Comparison of ENCODE assay signal across 8 cellular contexts in the genomic region with DNA sequence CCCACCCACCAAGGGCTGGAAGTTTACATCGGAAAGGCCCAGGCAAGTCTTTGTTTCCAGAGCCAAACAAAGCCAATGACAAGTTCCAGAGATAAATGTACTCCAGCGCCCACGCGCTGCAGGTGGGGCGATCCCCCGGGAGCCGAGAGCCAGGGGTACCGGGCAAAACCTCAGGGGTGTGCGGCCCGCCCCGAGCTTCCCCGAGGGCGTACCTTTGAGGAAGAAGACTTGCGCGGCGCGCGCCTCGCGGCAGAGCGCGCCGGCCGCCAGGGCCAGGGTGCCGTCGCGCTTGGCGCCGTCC. TPM values are rescaled to one million over a fixed set of nuclear protein-coding genes. Genes with fewer than 3 reads are reported as not detected.
DNase-seq lines count a peak whose midpoint lies in the region; ATAC-seq, FAIRE-seq and TF ChIP-seq lines count a peak whose summit lies in the region.

No MANE protein-coding gene starts in this region.

- H3K4me1 Mint-ChIP-seq in CD8-positive, alpha-beta T cell (ENCODE audit: low read depth), result peaks cover 60% of the 10 kb centered on the region
- peaks cover 39 to 84% (median 70%) of the 10 kb centered on the region in 4 donors for H3K4me1 Mint-ChIP-seq in naive thymus-derived CD8-positive, alpha-beta T cell

- peaks cover 12% of the 10 kb centered on the region for H3K36me3 ChIP-seq in CD8-positive, alpha-beta T cell (ENCODE audit: insufficient read depth, low read length)
- H3K36me3 ChIP-seq in MG63, result peaks cover 40% of the 10 kb centered on the region

- no peaks in the 10 kb centered on the region for H3K9me3 Mint-ChIP-seq in CD8-positive, alpha-beta T cell
- H3K9me3 Mint-ChIP-seq in naive thymus-derived CD8-positive, alpha-beta T cell, result no peaks in the 10 kb centered on the region

- peak overlapping the region; percentile 90 for H3K4me3 Mint-ChIP-seq in CD8-positive, alpha-beta T cell
- peak overlapping the region; percentile 85 to 95 (median 91) for H3K4me3 Mint-ChIP-seq in naive thymus-derived CD8-positive, alpha-beta T cell

- intact Hi-C loops in CD8-positive, alpha-beta T cell (cut with DNase I, micrococcal nuclease), result loop anchor here (2.0 to 10.0 kb wide), 5 partner anchors 286 to 1376 kb away; a partner anchor contains a TSS

- H3K9me3 ChIP-seq in CD8-positive, alpha-beta T cell (ENCODE audit: low read length), result no peaks in the 10 kb centered on the region
- H3K9me3 ChIP-seq in MG63, result peaks cover 2% of the 10 kb centered on the region; the same call in 1 of the 2 replicates

- peak overlapping the region; percentile 89 for H3K4me3 ChIP-seq in CD8-positive, alpha-beta T cell (ENCODE audit: low read depth, low read length)
- H3K4me3 ChIP-seq in MG63 (peak overlapping the region; percentile 96), choroid plexus epithelial cell (ENCODE audit: low read depth, low read length) (peak overlapping the region; percentile 76)

- no peaks in the 10 kb centered on the region for H3K27me3 ChIP-seq in CD8-positive, alpha-beta T cell (ENCODE audit: insufficient read depth, low read length)
- no peaks in the 10 kb centered on the region for H3K27me3 ChIP-seq in MG63

- H3K4me1 ChIP-seq in CD8-positive, alpha-beta T cell (ENCODE audit: insufficient read depth, low read length), result peaks cover 40% of the 10 kb centered on the region

- peaks cover 32% of the 10 kb centered on the region for H3K36me3 Mint-ChIP-seq in CD8-positive, alpha-beta T cell
- peaks cover 0 to 36% (median 19%) of the 10 kb centered on the region in 3 donors for H3K36me3 Mint-ChIP-seq in naive thymus-derived CD8-positive, alpha-beta T cell

- ATAC-seq in CD8-positive, alpha-beta T cell, result no peak
- ATAC-seq in naive thymus-derived CD8-positive, alpha-beta T cell, result no peak
- no peak for ATAC-seq in HG03280 (IDR thresholded peaks at IDR 0.05; ENCODE audit: unreplicated experiment)

- POLR2A ChIA-PET in CD8-positive, alpha-beta T cell (lab: Charles Lee), result interaction anchor here (1.0 to 3.3 kb wide), 12 partner anchors 10 to 763 kb away, joined by 3 to 39 read pairs (median 5); a partner anchor contains a TSS
- POLR2A ChIA-PET in naive thymus-derived CD8-positive, alpha-beta T cell (lab: Charles Lee), result interaction anchor here (0.6 to 7.4 kb wide), 20 partner anchors 8 to 214 kb away, joined by 3 to 110 read pairs (median 4); a partner anchor contains a TSS

- DNase-seq in CD8-positive, alpha-beta T cell, result peak in 2 of 7 experiments; percentile 18 to 34
- DNase-seq in MG63 (no peak), choroid plexus epithelial cell (ENCODE audit: low read depth) (no peak), frontal cortex (ENCODE audit: low spot score in 2 of 2) (no peak), NCI-H1694 (lab: John Stamatoyannopoulos, UW) (no peak), D721Med (ENCODE audit: insufficient read length, low spot score) (no peak)
- DNase-seq in naive thymus-derived CD8-positive, alpha-beta T cell, result peak in 5 of 10 donors; percentile 36 to 78 (median 52)

- FAIRE-seq in frontal cortex (lab: Jason Lieb, UNC) (no peak), D721Med (lab: Jason Lieb, UNC) (no peak)

- H3K27ac ChIP-seq in CD8-positive, alpha-beta T cell (ENCODE audit: low read depth, low read length), result peak overlapping the region; percentile 100

- no peaks in the 10 kb centered on the region for H3K27me3 Mint-ChIP-seq in CD8-positive, alpha-beta T cell (ENCODE audit: low read depth)
- H3K27me3 Mint-ChIP-seq in naive thymus-derived CD8-positive, alpha-beta T cell, result peaks cover 0 to 4% (median 0%) of the 10 kb centered on the region in 5 donors

- peak overlapping the region; percentile 93 for H3K27ac Mint-ChIP-seq in CD8-positive, alpha-beta T cell
- peak overlapping the region; percentile 87 to 100 (median 99) for H3K27ac Mint-ChIP-seq in naive thymus-derived CD8-positive, alpha-beta T cell

- TF ChIP-seq CTCF in CD8-positive, alpha-beta T cell (IDR thresholded peaks at IDR 0.05), result no peak
- TF ChIP-seq CTCF in choroid plexus epithelial cell (conservative IDR thresholded peaks at IDR 0.05; ENCODE audit: low read depth, low read length), result no peak
- TF ChIP-seq CTCF in D721Med (IDR thresholded peaks at IDR 0.05; ENCODE audit: insufficient read depth, missing control alignments), result no peak

- CTCF ChIA-PET in CD8-positive, alpha-beta T cell (lab: Charles Lee), result interaction anchor here (1.0 to 7.2 kb wide), 7 partner anchors 11 to 189 kb away, joined by 3 to 75 read pairs (median 4); a partner anchor contains a TSS

RNA-seq across cellular contexts. Expression of a gene that starts 0.7 kb away (rescaled TPM):
- total RNA-seq in CD8-positive, alpha-beta T cell, result 100 to 1,000 TPM; 745 to 767 TPM
- total RNA-seq in MG63 (2014; rRNA removed; shearing (Covaris generic); ENCODE audit: low replicate concordance), result 80.6 and 99.2 TPM in 2 replicates
- total RNA-seq in naive thymus-derived CD8-positive, alpha-beta T cell, result 10 to 100 TPM; 23.5 to 24.1 TPM
- polyA plus RNA-seq in naive thymus-derived CD8-positive, alpha-beta T cell, result 100 to 1,000 TPM; 102 to 660 (median 258) TPM
- 32.2 TPM for total RNA-seq in frontal cortex
